Comparison of ENCODE assay signal across 2 cellular contexts in the genomic region with DNA sequence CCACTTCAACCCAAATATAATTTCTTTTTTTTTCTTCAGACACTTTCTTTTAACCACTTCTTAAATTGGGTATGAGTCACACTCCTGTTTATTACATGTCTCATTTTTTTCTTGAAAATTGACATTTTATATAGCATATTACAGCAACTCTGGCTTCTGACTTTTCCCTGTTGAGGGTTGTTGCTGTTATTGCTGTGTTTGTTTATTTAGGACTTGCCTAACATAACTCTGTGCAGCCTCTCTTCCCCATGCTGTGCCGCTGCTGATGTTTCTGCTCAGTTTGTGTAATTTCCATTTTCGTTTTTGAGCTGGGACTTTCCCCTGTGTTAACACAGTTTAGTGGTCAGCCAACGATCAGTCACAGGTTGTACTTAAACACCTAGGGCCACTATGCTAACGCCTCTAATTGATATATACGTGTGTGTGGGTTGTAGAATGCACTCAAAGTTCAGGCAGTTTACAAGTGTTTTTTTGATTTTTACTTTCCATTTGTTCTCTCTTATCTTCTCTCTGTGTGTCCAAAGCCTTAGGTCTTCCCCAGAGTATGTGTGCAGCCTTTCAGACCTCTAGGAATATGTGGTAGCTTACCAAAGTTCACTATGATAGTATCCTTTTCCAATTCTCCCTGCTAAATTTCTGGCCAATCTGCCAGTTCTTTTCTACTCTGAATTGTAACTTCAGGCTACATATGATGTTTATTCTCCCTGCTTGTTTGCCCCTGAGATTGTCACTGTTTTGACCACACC.
TF ChIP-seq lines count a peak whose summit lies in the region.

No MANE protein-coding gene starts in this region.

TF ChIP-seq in IMR-90, 13 proteins besides CTCF, POLR2A, EP300 and RAD21:
- no peak for TF ChIP-seq RFX5 (IDR thresholded peaks at IDR 0.05; ENCODE audit: low read depth, low read length)
- TF ChIP-seq SMC3 (IDR thresholded peaks at IDR 0.05; ENCODE audit: low read depth, low read length): no peak
- no peak for TF ChIP-seq FOS (IDR thresholded peaks at IDR 0.05; ENCODE audit: low read depth, low read length)
- no peak for TF ChIP-seq MAFK (IDR thresholded peaks at IDR 0.05; ENCODE audit: low read depth, low read length)
- TF ChIP-seq RCOR1 (IDR thresholded peaks at IDR 0.05; ENCODE audit: insufficient replicate concordance, low read length): no peak
- no peak for TF ChIP-seq MAZ (IDR thresholded peaks at IDR 0.05; ENCODE audit: borderline replicate concordance, low read depth, low read length)
- TF ChIP-seq BHLHE40 (IDR thresholded peaks at IDR 0.05; ENCODE audit: low read depth, low read length): no peak
- TF ChIP-seq MXI1 (IDR thresholded peaks at IDR 0.05; ENCODE audit: borderline replicate concordance, low read depth, low read length): no peak
TF ChIP-seq in IMR-90: peak in this region for 0.

TF ChIP-seq in HepG2, 621 proteins besides CTCF, POLR2A, EP300 and RAD21:
- peak; percentile 39; the same call in 1 of the 2 replicates for TF ChIP-seq ZMYM4 (CRISPR knock-in tag; IDR thresholded peaks at IDR 0.05)
- TF ChIP-seq FOXP1 (IDR thresholded peaks at IDR 0.05): no peak
- TF ChIP-seq FOXP1 (CRISPR knock-in tag; IDR thresholded peaks at IDR 0.05): 0 out of 2 replicates have a peak, but pooled peaks have one; percentile 19
- no peak for TF ChIP-seq ELF3 (CRISPR knock-in tag; IDR thresholded peaks at IDR 0.05)
- TF ChIP-seq ZNF775 (CRISPR knock-in tag; IDR thresholded peaks at IDR 0.05; ENCODE audit: borderline replicate concordance): 0 out of 2 replicates have a peak, but pooled peaks have one; percentile 30
- TF ChIP-seq LCORL (IDR thresholded peaks at IDR 0.05): no peak
- TF ChIP-seq LCORL (CRISPR knock-in tag; IDR thresholded peaks at IDR 0.05): peak; percentile 27; the same call in 1 of the 2 replicates
- TF ChIP-seq HNF4A (CRISPR knock-in tag; IDR thresholded peaks at IDR 0.05): peak; percentile 11; the same call in 1 of the 2 replicates
- peak; percentile 30; the same call in 1 of the 2 replicates for TF ChIP-seq ZMYM3 (CRISPR knock-in tag; IDR thresholded peaks at IDR 0.05)
- no peak for TF ChIP-seq ZNF292 (CRISPR knock-in tag; IDR thresholded peaks at IDR 0.05; ENCODE audit: borderline replicate concordance, low read depth)
- TF ChIP-seq ZFX (CRISPR knock-in tag; IDR thresholded peaks at IDR 0.05; ENCODE audit: low read depth): no peak
- no peak for TF ChIP-seq FOXA1 (IDR thresholded peaks at IDR 0.05)
- peak; percentile 16; the same call in 1 of the 2 replicates for TF ChIP-seq FOXA1 (CRISPR knock-in tag; IDR thresholded peaks at IDR 0.05)
- no peak for TF ChIP-seq ZNF160 (CRISPR knock-in tag; IDR thresholded peaks at IDR 0.05)
- TF ChIP-seq, protein P1, sequence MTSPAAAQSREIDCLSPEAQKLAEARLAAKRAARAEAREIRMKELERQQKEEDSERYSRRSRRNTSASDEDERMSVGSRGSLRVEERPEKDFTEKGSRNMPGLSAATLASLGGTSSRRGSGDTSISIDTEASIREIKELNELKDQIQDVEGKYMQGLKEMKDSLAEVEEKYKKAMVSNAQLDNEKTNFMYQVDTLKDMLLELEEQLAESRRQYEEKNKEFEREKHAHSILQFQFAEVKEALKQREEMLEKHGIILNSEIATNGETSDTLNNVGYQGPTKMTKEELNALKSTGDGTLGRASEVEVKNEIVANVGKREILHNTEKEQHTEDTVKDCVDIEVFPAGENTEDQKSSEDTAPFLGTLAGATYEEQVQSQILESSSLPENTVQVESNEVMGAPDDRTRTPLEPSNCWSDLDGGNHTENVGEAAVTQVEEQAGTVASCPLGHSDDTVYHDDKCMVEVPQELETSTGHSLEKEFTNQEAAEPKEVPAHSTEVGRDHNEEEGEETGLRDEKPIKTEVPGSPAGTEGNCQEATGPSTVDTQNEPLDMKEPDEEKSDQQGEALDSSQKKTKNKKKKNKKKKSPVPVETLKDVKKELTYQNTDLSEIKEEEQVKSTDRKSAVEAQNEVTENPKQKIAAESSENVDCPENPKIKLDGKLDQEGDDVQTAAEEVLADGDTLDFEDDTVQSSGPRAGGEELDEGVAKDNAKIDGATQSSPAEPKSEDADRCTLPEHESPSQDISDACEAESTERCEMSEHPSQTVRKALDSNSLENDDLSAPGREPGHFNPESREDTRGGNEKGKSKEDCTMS (CRISPR knock-in tag; conservative IDR thresholded peaks at IDR 0.05): no peak
- TF ChIP-seq, protein P2, sequence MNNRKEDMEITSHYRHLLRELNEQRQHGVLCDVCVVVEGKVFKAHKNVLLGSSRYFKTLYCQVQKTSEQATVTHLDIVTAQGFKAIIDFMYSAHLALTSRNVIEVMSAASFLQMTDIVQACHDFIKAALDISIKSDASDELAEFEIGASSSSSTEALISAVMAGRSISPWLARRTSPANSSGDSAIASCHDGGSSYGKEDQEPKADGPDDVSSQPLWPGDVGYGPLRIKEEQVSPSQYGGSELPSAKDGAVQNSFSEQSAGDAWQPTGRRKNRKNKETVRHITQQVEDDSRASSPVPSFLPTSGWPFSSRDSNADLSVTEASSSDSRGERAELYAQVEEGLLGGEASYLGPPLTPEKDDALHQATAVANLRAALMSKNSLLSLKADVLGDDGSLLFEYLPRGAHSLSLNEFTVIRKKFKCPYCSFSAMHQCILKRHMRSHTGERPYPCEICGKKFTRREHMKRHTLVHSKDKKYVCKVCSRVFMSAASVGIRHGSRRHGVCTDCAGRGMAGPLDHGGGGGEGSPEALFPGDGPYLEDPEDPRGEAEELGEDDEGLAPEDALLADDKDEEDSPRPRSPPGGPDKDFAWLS (CRISPR knock-in tag; IDR thresholded peaks at IDR 0.05; ENCODE audit: borderline replicate concordance): no peak
- no peak for TF ChIP-seq FOXO1 (CRISPR knock-in tag; IDR thresholded peaks at IDR 0.05)
